ENCODE assay signal across 9 cellular contexts in the genomic region with DNA sequence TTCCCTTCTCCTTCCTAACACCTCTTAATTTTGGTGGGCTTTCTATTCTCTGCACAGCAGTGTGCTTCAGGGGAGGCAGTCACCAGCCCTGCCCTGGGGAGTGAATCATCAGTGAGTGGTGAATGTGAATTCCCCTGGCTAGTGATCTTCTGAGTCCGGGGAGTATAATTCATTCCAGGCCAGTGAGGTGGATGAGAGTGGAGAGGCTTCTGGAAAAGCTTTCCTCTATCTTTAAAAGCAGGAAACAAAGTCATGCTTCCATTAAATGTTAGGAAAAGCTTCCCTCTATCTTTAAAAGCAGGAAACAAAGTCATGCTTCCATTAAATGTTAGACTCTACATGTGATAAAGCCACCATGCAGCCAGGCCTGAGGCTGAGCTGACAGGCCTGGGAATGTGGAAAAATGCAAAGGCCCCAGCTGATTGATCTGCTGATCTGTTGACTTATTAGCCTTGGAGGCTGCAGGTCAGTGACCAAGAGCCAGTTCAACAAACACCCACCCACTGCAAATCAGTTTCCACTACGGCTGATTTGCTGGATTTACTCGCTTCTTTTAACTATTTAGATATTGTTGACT. TPM values are rescaled to one million over a fixed set of nuclear protein-coding genes. Genes with fewer than 3 reads are reported as not detected.
DNase-seq lines count a peak whose midpoint lies in the region; ATAC-seq and FAIRE-seq lines count a peak whose summit lies in the region.
"Had no signal": no experiment of that assay in that cellular context is flagged by ENCODE, and none has a peak within 500 bp of the region (broad histone marks: within the 10 kb centered on the region; RNA-seq: fewer than 3 reads in every experiment).

No MANE protein-coding gene starts in this region.

- intact Hi-C loops in cardiac septum (cut with DNase I): loop anchor here (2.0 to 10.0 kb wide), 2 partner anchors 21 to 539 kb away; a partner anchor contains a TSS

- ATAC-seq in HG03571 (IDR thresholded peaks at IDR 0.05; ENCODE audit: unreplicated experiment): no peak

- peak; percentile 69 for DNase-seq in activated effector memory CD4-positive, alpha-beta T cell treated with anti-CD3 and anti-CD28 coated beads, Interleukin-2, amount 50 U/mL, for 16 hours
- no peak for DNase-seq in activated effector memory CD4-positive, alpha-beta T cell treated with Interleukin-2 at 50 U/mL for 16 hours
- DNase-seq in iPS-NIHi7 (ENCODE audit: extremely low spot score): peak; percentile 38
- peak; percentile 85 for DNase-seq in stromal cell of bone marrow (ENCODE audit: low read depth)
- DNase-seq in cardiac septum (ENCODE audit: low spot score): no peak
- no peak for DNase-seq in NCI-H526 treated with DMSO at 0.1 percent for 48 hours (lab: John Stamatoyannopoulos, UW)
- DNase-seq: WERI-Rb-1 had no signal

- peak; percentile 25 for FAIRE-seq in TTC549 (lab: Jason Lieb, UNC)

RNA-seq across cellular contexts. Expression of a gene that starts 25.4 kb away (rescaled TPM):
- total RNA-seq in cardiac septum: 715 TPM

Comparison
In these comparisons a context has a peak if more than half of its experiments do, and no peak if none do; other contexts are left out.
1. DNase-seq: peak in activated effector memory CD4-positive, alpha-beta T cell treated with anti-CD3 and anti-CD28 coated beads, Interleukin-2, amount 50 U/mL, for 16 hours (single experiment), iPS-NIHi7 (single experiment) and stromal cell of bone marrow (single experiment); none in activated effector memory CD4-positive, alpha-beta T cell treated with Interleukin-2 at 50 U/mL for 16 hours (single experiment), cardiac septum (single experiment) and NCI-H526 treated with DMSO at 0.1 percent for 48 hours (single experiment).